In the genomic region with DNA sequence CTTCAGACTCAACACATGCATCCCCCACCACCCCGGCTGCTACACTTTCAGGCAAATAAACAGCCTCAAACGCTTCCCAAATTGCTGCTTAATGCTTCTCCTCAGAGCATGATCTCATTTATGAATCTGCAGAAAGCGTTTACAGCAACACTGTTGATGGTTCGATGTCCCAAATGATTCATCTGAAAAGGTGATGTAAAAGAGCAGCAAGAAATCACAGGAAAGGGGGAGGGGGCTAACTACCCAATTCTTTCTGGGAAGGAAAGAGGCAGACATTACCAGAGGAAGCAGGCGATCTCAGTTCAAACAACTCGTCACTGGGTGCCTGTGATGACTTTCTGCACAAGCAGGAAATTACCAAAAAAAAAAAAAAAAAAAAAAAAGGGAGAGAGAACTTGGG, we compare ENCODE assay signal across 14 cellular contexts.
"Had no signal": no experiment of that assay in that cellular context is flagged by ENCODE, and none has a peak within 500 bp of the region (broad histone marks: within the 10 kb centered on the region; RNA-seq: fewer than 3 reads in every experiment).

No MANE protein-coding gene starts in this region.

- H3K4me3 ChIP-seq: ascending aorta, cardiac muscle cell, lower lobe of right lung, thyroid gland had no signal

- H3K27ac ChIP-seq: ascending aorta, cardiac muscle cell, lower lobe of right lung, neutrophil, thyroid gland had no signal

- H3K9me3 ChIP-seq: ascending aorta, lower lobe of right lung, neutrophil, thyroid gland had no signal

- FAIRE-seq: colon, small intestine had no signal

- DNase-seq: activated CD4-positive, alpha-beta memory T cell treated with anti-CD3 and anti-CD28 coated beads for 36 hours; activated CD4-positive, alpha-beta T cell treated with anti-CD3 and anti-CD28 coated beads for 1 hour; activated gamma-delta T cell treated with Interleukin-2 at 50 U/mL for 16 hours; activated naive CD8-positive, alpha-beta T cell treated with anti-CD3 and anti-CD28 coated beads, Interleukin-2, amount 10 ng/mL, durations not matched to agents 7 days and 5 days; activated T-cell treated with anti-CD3 and anti-CD28 coated beads, Interleukin-2, amount 50 U/mL, for 72 hours; lower lobe of right lung; naive B cell; small intestine; T-helper 9 cell; thyroid gland had no signal

- ATAC-seq: activated T-cell treated with anti-CD3 and anti-CD28 coated beads, Interleukin-2, amount 50 U/mL, for 72 hours; lower lobe of right lung had no signal

- H3K36me3 ChIP-seq: ascending aorta, cardiac muscle cell, lower lobe of right lung, neutrophil, thyroid gland had no signal

- H3K27me3 ChIP-seq: ascending aorta, cardiac muscle cell, neutrophil, thyroid gland had no signal

- H3K4me1 ChIP-seq: ascending aorta, lower lobe of right lung, thyroid gland had no signal
